20 cellular contexts compared by ENCODE assay signal in genomic region chr14:100574642-100575031, GRCh38. TPM values are rescaled to one million over a fixed set of nuclear protein-coding genes. Genes with fewer than 3 reads are reported as not detected.
DNase-seq lines count a peak whose midpoint lies in the region; ATAC-seq, FAIRE-seq and TF ChIP-seq lines count a peak whose summit lies in the region.
"Had no signal": no experiment of that assay in that cellular context is flagged by ENCODE, and none has a peak within 500 bp of the region (broad histone marks: within the 10 kb centered on the region; RNA-seq: fewer than 3 reads in every experiment).

No MANE protein-coding gene starts in this region.

- H3K4me1 ChIP-seq in liver (ENCODE audit: control insufficient read depth in 4 of 4, insufficient read depth in 4 of 4, low read length in 3 of 4) = no peaks in the 10 kb centered on the region
- H3K4me1 ChIP-seq in HepG2 (ENCODE audit: insufficient read depth, low read length) = no peaks in the 10 kb centered on the region
- H3K4me1 ChIP-seq in Loucy (ENCODE audit: insufficient read depth, low read length, poor library complexity, severe bottlenecking) = peaks cover 48% of the 10 kb centered on the region
- peaks cover 27% of the 10 kb centered on the region for H3K4me1 ChIP-seq in neural progenitor cell
- H3K4me1 ChIP-seq in endodermal cell (ENCODE audit: control insufficient read depth, insufficient read depth, low read length) = no peaks in the 10 kb centered on the region
- H3K4me1 ChIP-seq: Caco-2 had no signal

- no peak overlapping the region for H3K9ac ChIP-seq in liver (ENCODE audit: low read depth in 1 of 2, low read length in 2 of 2)
- no peak overlapping the region for H3K9ac ChIP-seq in HepG2 (ENCODE audit: insufficient read depth, low read depth, low read length)
- peak overlapping the region; percentile 88 for H3K9ac ChIP-seq in Loucy (ENCODE audit: low read depth, low read length, poor library complexity, severe bottlenecking)
- H3K9ac ChIP-seq in neural progenitor cell = no peak overlapping the region
- no peak overlapping the region for H3K9ac ChIP-seq in endodermal cell (ENCODE audit: extremely low read depth, low read length, poor library complexity, severe bottlenecking)

- H3K79me2 ChIP-seq in HepG2 (ENCODE audit: insufficient read depth, low read length) (no peaks in the 10 kb centered on the region), Loucy (ENCODE audit: insufficient read depth, low read length) (peaks cover 17% of the 10 kb centered on the region), neural progenitor cell (ENCODE audit: low read depth) (no peaks in the 10 kb centered on the region)

- H3F3A ChIP-seq in Loucy (ENCODE audit: low read depth) (peaks cover 2% of the 10 kb centered on the region; the same call in 1 of the 2 replicates), neural progenitor cell (ENCODE audit: low read depth) (peaks cover 12% of the 10 kb centered on the region)

- TF ChIP-seq POLR2A in HepG2 (IDR thresholded peaks at IDR 0.05; ENCODE audit: insufficient read depth in 1 of 2, low read depth in 2 of 2, low read length in 2 of 2) = no peak

- TF ChIP-seq EP300 in HepG2 (IDR thresholded peaks at IDR 0.05; ENCODE audit: low read depth in 2 of 2, low read length in 2 of 2) (no peak), HepG2 (CRISPR knock-in tag; IDR thresholded peaks at IDR 0.05; ENCODE audit: borderline replicate concordance) (no peak)

- TF ChIP-seq RAD21 in liver (IDR thresholded peaks at IDR 0.05) = no peak
- TF ChIP-seq RAD21 in HepG2 (CRISPR knock-in tag; IDR thresholded peaks at IDR 0.05) = no peak

- H3K27ac Mint-ChIP-seq in neural progenitor cell (no peak overlapping the region), endodermal cell (no peak overlapping the region)
- H3K27ac Mint-ChIP-seq in activated T-cell treated with anti-CD3 and anti-CD28 coated beads, Interleukin-2, amount 50 U/mL, for 72 hours = no peak overlapping the region
- H3K27ac Mint-ChIP-seq: B cell; CD4-positive, alpha-beta T cell; GM23338; IgD-negative memory B cell had no signal

- intact Hi-C loops in HepG2 (cut with micrococcal nuclease; ENCODE audit: unreplicated experiment) (no loop called here), sciatic nerve (cut with DNase I) (no loop called here)

- H3K27me3 Mint-ChIP-seq in neural progenitor cell (ENCODE audit: insufficient read depth, low read depth) (peaks cover 24% of the 10 kb centered on the region), endodermal cell (ENCODE audit: insufficient read depth) (peaks cover 33% of the 10 kb centered on the region)
- peaks cover 10% of the 10 kb centered on the region for H3K27me3 Mint-ChIP-seq in activated T-cell treated with anti-CD3 and anti-CD28 coated beads, Interleukin-2, amount 50 U/mL, for 72 hours (ENCODE audit: low read depth)

- no peaks in the 10 kb centered on the region for H3K9me2 ChIP-seq in Loucy (replicated peaks; ENCODE audit: low read depth, low read length)

- POLR2A ChIA-PET in HepG2 (lab: Yijun Ruan, JAX) = no interaction called here

- H3K4me3 ChIP-seq in liver (ENCODE audit: low read depth in 1 of 3, low read length in 3 of 3) = no peak overlapping the region
- H3K4me3 ChIP-seq in HepG2 (replicated peaks in 1 of 3; ENCODE audit: insufficient read depth in 1 of 3, low read depth in 2 of 3, low read length in 3 of 3) = no peak overlapping the region
- no peak overlapping the region for H3K4me3 ChIP-seq in Loucy (ENCODE audit: low read length, poor library complexity, severe bottlenecking)
- H3K4me3 ChIP-seq in neural progenitor cell = no peak overlapping the region
- no peak overlapping the region for H3K4me3 ChIP-seq in endodermal cell (ENCODE audit: low read length)
- H3K4me3 ChIP-seq: GM23338 had no signal

- no peak for TF ChIP-seq CTCF in liver (IDR thresholded peaks at IDR 0.05; ENCODE audit: low read depth, low read length, missing input control)
- no peak for TF ChIP-seq CTCF in HepG2 (CRISPR knock-in tag; IDR thresholded peaks at IDR 0.05)
- TF ChIP-seq CTCF in Loucy (conservative IDR thresholded peaks at IDR 0.05; ENCODE audit: low read length) = no peak
- TF ChIP-seq CTCF in neural progenitor cell (IDR thresholded peaks at IDR 0.05) = no peak
- TF ChIP-seq CTCF in endodermal cell (conservative IDR thresholded peaks at IDR 0.05) = no peak

- WGBS in liver = 59% methylated on average over 7 of the region's 7 CpGs
- WGBS in HepG2 (ENCODE audit: low lambda C conversion rate) = 11% methylated on average over 3 of the region's 7 CpGs
- WGBS in endodermal cell (ENCODE audit: insufficient coverage in 1 of 2, insufficient read length in 1 of 2), 2 experiments = 89 to 93% methylated on average over 7 of the region's 7 CpGs

- H3K4me3 Mint-ChIP-seq in neural progenitor cell (no peak overlapping the region), endodermal cell (no peak overlapping the region)
- H3K4me3 Mint-ChIP-seq in activated T-cell treated with anti-CD3 and anti-CD28 coated beads, Interleukin-2, amount 50 U/mL, for 72 hours = no peak overlapping the region
- H3K4me3 Mint-ChIP-seq: B cell; CD4-positive, alpha-beta T cell; GM23338; IgD-negative memory B cell had no signal

- CTCF ChIA-PET in HepG2 (lab: Yijun Ruan, JAX; ENCODE audit: low intra/inter-chr PET ratio, low total read pairs) = no interaction called here

- peaks cover 26% of the 10 kb centered on the region for H3K4me1 Mint-ChIP-seq in neural progenitor cell
- H3K4me1 Mint-ChIP-seq in activated T-cell treated with anti-CD3 and anti-CD28 coated beads, Interleukin-2, amount 50 U/mL, for 72 hours (ENCODE audit: low read depth) = peaks cover 5% of the 10 kb centered on the region
- peaks cover 3% of the 10 kb centered on the region for H3K4me1 Mint-ChIP-seq in endodermal cell

- H3K4me2 ChIP-seq in HepG2 (ENCODE audit: low read depth, low read length) (no peak overlapping the region), Loucy (ENCODE audit: low read depth, low read length, poor library complexity, severe bottlenecking) (peak overlapping the region; percentile 100), neural progenitor cell (peak overlapping the region; percentile 27)
- H3K4me2 ChIP-seq: GM23338 had no signal

- ATAC-seq in HepG2 (no peak), sciatic nerve (no peak)
- ATAC-seq in activated T-cell treated with anti-CD3 and anti-CD28 coated beads, Interleukin-2, amount 50 U/mL, for 72 hours (replicated peaks in 1 of 2) = no peak
- ATAC-seq: GM23338 had no signal

- H3K27ac ChIP-seq in liver (ENCODE audit: low read depth in 1 of 2, low read length in 2 of 2) = no peak overlapping the region
- no peak overlapping the region for H3K27ac ChIP-seq in HepG2 (ENCODE audit: extremely low read length, insufficient read depth, low read length)
- H3K27ac ChIP-seq in neural progenitor cell = no peak overlapping the region
- no peak overlapping the region for H3K27ac ChIP-seq in endodermal cell (ENCODE audit: low read depth, low read length)
- H3K27ac ChIP-seq: C4-2B had no signal

- H2AFZ ChIP-seq in HepG2 (ENCODE audit: low read length) (no peak overlapping the region), Loucy (ENCODE audit: low read length) (no peak overlapping the region), neural progenitor cell (replicated peaks) (no peak overlapping the region)
- H2AFZ ChIP-seq: GM23338 had no signal

- no TSS peak for BruUV-seq in HepG2 (replicated peaks; lab: Mats Ljungman, UMichigan)

- H3K36me3 Mint-ChIP-seq in neural progenitor cell = no peaks in the 10 kb centered on the region
- no peaks in the 10 kb centered on the region for H3K36me3 Mint-ChIP-seq in activated T-cell treated with anti-CD3 and anti-CD28 coated beads, Interleukin-2, amount 50 U/mL, for 72 hours (ENCODE audit: insufficient read depth in 2 of 2)
- no peaks in the 10 kb centered on the region for H3K36me3 Mint-ChIP-seq in endodermal cell (ENCODE audit: low read depth)

- H3K36me3 ChIP-seq in liver (ENCODE audit: control insufficient read depth in 4 of 4, insufficient read depth in 3 of 4, low read depth in 1 of 4, low read length in 3 of 4) (no peaks in the 10 kb centered on the region), HepG2 (replicated peaks in 1 of 2; ENCODE audit: control insufficient read depth in 1 of 2, insufficient read depth in 2 of 2, low read length in 2 of 2) (no peaks in the 10 kb centered on the region), Loucy (ENCODE audit: insufficient read depth, low read length) (no peaks in the 10 kb centered on the region), neural progenitor cell (no peaks in the 10 kb centered on the region), endodermal cell (ENCODE audit: control insufficient read depth, insufficient read depth, low read length) (no peaks in the 10 kb centered on the region)

- H4K20me1 ChIP-seq in HepG2 (ENCODE audit: insufficient read depth, low read length) (no peaks in the 10 kb centered on the region), Loucy (ENCODE audit: insufficient read depth, low read length, poor library complexity, severe bottlenecking) (no peaks in the 10 kb centered on the region), neural progenitor cell (ENCODE audit: low read depth) (no peaks in the 10 kb centered on the region)

- H3K9me3 Mint-ChIP-seq in neural progenitor cell = no peaks in the 10 kb centered on the region
- no peaks in the 10 kb centered on the region for H3K9me3 Mint-ChIP-seq in activated T-cell treated with anti-CD3 and anti-CD28 coated beads, Interleukin-2, amount 50 U/mL, for 72 hours
- H3K9me3 Mint-ChIP-seq in endodermal cell = no peaks in the 10 kb centered on the region
- H3K9me3 Mint-ChIP-seq: CD4-positive, alpha-beta T cell; GM23338 had no signal

- in situ Hi-C loops in HepG2 (cut with HindIII; ENCODE audit: extremely low pct_ligation_motif_present, low pct_unique_long_range_greater_than_20kb) = no loop called here

- FAIRE-seq in HepG2 (lab: Jason Lieb, UNC) = no peak
- FAIRE-seq: D721Med, GM12892, GM18507, H54, HTR-8/SVneo had no signal

- H3K9me3 ChIP-seq in liver (ENCODE audit: control insufficient read depth in 4 of 4, low read length in 3 of 4) (no peaks in the 10 kb centered on the region), HepG2 (ENCODE audit: low read length) (no peaks in the 10 kb centered on the region), Loucy (ENCODE audit: insufficient read depth, low read depth, low read length) (no peaks in the 10 kb centered on the region), neural progenitor cell (ENCODE audit: low read depth) (no peaks in the 10 kb centered on the region), endodermal cell (ENCODE audit: control insufficient read depth, low read length) (no peaks in the 10 kb centered on the region)
- H3K9me3 ChIP-seq: Caco-2 had no signal

- DNase-seq in HepG2 (ENCODE audit: low spot score) = no peak
- DNase-seq in neural progenitor cell (ENCODE audit: low spot score) = peak; percentile 51
- no peak for DNase-seq in activated T-cell treated with anti-CD3 and anti-CD28 coated beads, Interleukin-2, amount 50 U/mL, for 72 hours
- DNase-seq in endodermal cell = no peak
- no peak for DNase-seq in sciatic nerve (ENCODE audit: low spot score)
- DNase-seq: Caco-2; CD4-positive, alpha-beta T cell; GDM1; HCEC 1CT had no signal

- H3K27me3 ChIP-seq in liver (ENCODE audit: control insufficient read depth in 4 of 4, insufficient read depth in 4 of 4, low read length in 3 of 4) = peaks cover 0 to 5% (median 1%) of the 10 kb centered on the region in 4 donors
- peaks cover 17 to 87% of the 10 kb centered on the region in 2 experiments for H3K27me3 ChIP-seq in HepG2 (ENCODE audit: control insufficient read depth in 1 of 2, insufficient read depth in 2 of 2, low read length in 2 of 2)
- no peaks in the 10 kb centered on the region for H3K27me3 ChIP-seq in Loucy (ENCODE audit: insufficient read depth, low read length, poor library complexity, severe bottlenecking)
- H3K27me3 ChIP-seq in neural progenitor cell = peaks cover 11% of the 10 kb centered on the region
- peaks cover 20% of the 10 kb centered on the region for H3K27me3 ChIP-seq in endodermal cell (ENCODE audit: control insufficient read depth, insufficient read depth, low read length, poor library complexity, severe bottlenecking)

RNA-seq across cellular contexts. Expression of gene BEGAIN, which starts 12.6 kb away (rescaled TPM):
- total RNA-seq in liver (1 to 10 TPM in 1 of 2 donors, under 1 TPM in 1; 0.47 to 1.9 TPM), HepG2 (2016; rRNA removed; fragmentation: Illumina TruSeq; extraction: Trizol) (not detected in 2 replicates), neural progenitor cell (ENCODE audit: low replicate concordance) (4.0 and 13.4 TPM in 2 replicates), endodermal cell (1 to 10 TPM in 1 of 2 donors, under 1 TPM in 1; 0.91 to 1.3 TPM), sciatic nerve (12.3 TPM)
- polyA plus RNA-seq in liver (under 1 TPM; 0.11 to 0.12 TPM), HepG2 (2011; rRNA removed) (not detected in 2 replicates)
- not detected in 2 replicates for total RNA-seq in HepG2 (2016; cell fraction: cytosol; rRNA removed; fragmentation: Illumina TruSeq; extraction: Trizol; ENCODE audit: low read depth)
- not detected in 2 replicates for total RNA-seq in HepG2 (2016; cell fraction: insoluble cytoplasmic fraction; rRNA removed; fragmentation: Illumina TruSeq; extraction: Trizol)
- total RNA-seq in HepG2 (2016; cell fraction: membrane; rRNA removed; fragmentation: Illumina TruSeq; extraction: Trizol) = not detected in 2 replicates
- not detected in 2 replicates for total RNA-seq in HepG2 (2016; cell fraction: nucleus; rRNA removed; fragmentation: Illumina TruSeq; extraction: Trizol)
- polyA plus RNA-seq in HepG2 (2011; cell fraction: cytosol; rRNA removed) = not detected in 2 replicates
- polyA plus RNA-seq in HepG2 (2011; cell fraction: nucleus; rRNA removed) = not detected in 2 replicates
- not detected in 2 replicates for polyA plus RNA-seq in HepG2 (2012)
- not detected in 2 replicates for polyA plus RNA-seq in HepG2 (2016; cell fraction: cytosol; fragmentation: Illumina TruSeq; extraction: Trizol; ENCODE audit: low read depth)
- not detected in 2 replicates for polyA plus RNA-seq in HepG2 (2016; cell fraction: insoluble cytoplasmic fraction; fragmentation: Illumina TruSeq; extraction: Trizol; ENCODE audit: low read depth)
- polyA plus RNA-seq in HepG2 (2016; cell fraction: membrane; fragmentation: Illumina TruSeq; extraction: Trizol; ENCODE audit: low read depth) = not detected in 2 replicates
- polyA plus RNA-seq in HepG2 (2016; cell fraction: nucleus; fragmentation: Illumina TruSeq; extraction: Trizol; ENCODE audit: insufficient read depth, low read depth) = not detected in 2 replicates
- polyA minus RNA-seq in HepG2 (2011; rRNA and poly(A)+ RNA removed; ENCODE audit: low replicate concordance) = 39.7 TPM in 1 of 2 replicates, not detected in the other
- 0.20 TPM in 1 of 2 replicates, not detected in the other for polyA minus RNA-seq in HepG2 (2011; cell fraction: cytosol; rRNA and poly(A)+ RNA removed)
- 0.26 TPM in 1 of 2 replicates, not detected in the other for polyA minus RNA-seq in HepG2 (2011; cell fraction: nucleus; rRNA and poly(A)+ RNA removed)
- 1 to 10 TPM; 2.6 to 2.8 TPM for total RNA-seq in activated T-cell treated with anti-CD3 and anti-CD28 coated beads, Interleukin-2, amount 50 U/mL, for 72 hours
- 1.4 TPM for polyA plus RNA-seq in endodermal cell (2013, experiment 1 of 2)
- polyA plus RNA-seq in endodermal cell (2013, experiment 2 of 2) = 1.1 TPM
- total RNA-seq: B cell had no signal
